ENCODE assay signal across 10 cellular contexts in genomic region chr9:76912631-76913275, GRCh38. TPM values are rescaled to one million over a fixed set of nuclear protein-coding genes. Genes with fewer than 3 reads are reported as not detected.
DNase-seq lines count a peak whose midpoint lies in the region; ATAC-seq and TF ChIP-seq lines count a peak whose summit lies in the region.
"Had no signal": no experiment of that assay in that cellular context is flagged by ENCODE, and none has a peak within 500 bp of the region (broad histone marks: within the 10 kb centered on the region; RNA-seq: fewer than 3 reads in every experiment).

No MANE protein-coding gene starts in this region.

- H3K36me3 Mint-ChIP-seq in immature natural killer cell: no peaks in the 10 kb centered on the region

- CTCF ChIA-PET in SK-N-SH (lab: Yijun Ruan, JAX): no interaction called here

- peak overlapping the region in 1 of 2 experiments; percentile 62; a peak in 2 of 4 replicates for H3K27ac ChIP-seq in SK-N-SH (ENCODE audit: low read depth in 2 of 2, low read length in 1 of 2)
- H3K27ac ChIP-seq: right atrium auricular region had no signal

- H3K27me3 Mint-ChIP-seq in immature natural killer cell (ENCODE audit: low read depth in 3 of 3): peaks cover 6 to 13% (median 12%) of the 10 kb centered on the region in 3 donors

- no peaks in the 10 kb centered on the region for H3K36me3 ChIP-seq in SK-N-SH (replicated peaks in 1 of 2; ENCODE audit: control insufficient read depth in 1 of 2, insufficient read depth in 2 of 2, low read length in 1 of 2)
- H3K36me3 ChIP-seq: right atrium auricular region had no signal

- H3K4me1 Mint-ChIP-seq in immature natural killer cell: no peaks in the 10 kb centered on the region

- H3K9me3 Mint-ChIP-seq in immature natural killer cell: peaks cover 0 to 5% (median 0%) of the 10 kb centered on the region in 6 donors

- 7% methylated on average over 6 of the region's 6 CpGs for WGBS in SK-N-SH (ENCODE audit: low lambda C conversion rate)

- peaks cover 8% of the 10 kb centered on the region for H3K27me3 ChIP-seq in SK-N-SH (ENCODE audit: insufficient read depth)
- H3K27me3 ChIP-seq: right atrium auricular region had no signal

- 0 out of 2 replicates have a peak overlapping the region, but pooled peaks have one; percentile 25 for H3K4me2 ChIP-seq in SK-N-SH

- H3K4me1 ChIP-seq in SK-N-SH (ENCODE audit: control insufficient read depth in 1 of 2, insufficient read depth in 2 of 2, low read depth in 1 of 2, low read length in 1 of 2): no peaks in the 10 kb centered on the region
- H3K4me1 ChIP-seq: right atrium auricular region had no signal

- TF ChIP-seq EP300 in SK-N-SH (IDR thresholded peaks at IDR 0.05; ENCODE audit: borderline replicate concordance in 1 of 2, low read depth in 1 of 2, low read length in 1 of 2): peak in 1 of 2 experiments; percentile 54; a peak in 1 of 4 replicates

- H3K9me2 ChIP-seq in SK-N-SH: no peaks in the 10 kb centered on the region

- no peak overlapping the region for H3K4me3 Mint-ChIP-seq in immature natural killer cell

- H3K79me2 ChIP-seq in SK-N-SH (ENCODE audit: insufficient read depth): no peaks in the 10 kb centered on the region

- DNase-seq in ELR (ENCODE audit: low read depth): peak; percentile 54
- no peak for DNase-seq in SK-N-SH
- peak; percentile 60 for DNase-seq in kidney glomerular epithelial cell (lab: John Stamatoyannopoulos, UW)
- DNase-seq in activated CD4-positive, alpha-beta T cell treated with anti-CD3 and anti-CD28 coated beads for 4 hours: no peak
- DNase-seq in pons (ENCODE audit: low spot score): no peak
- DNase-seq in immature natural killer cell: no peak
- DNase-seq: GF-D8 had no signal

- H3K9ac ChIP-seq in SK-N-SH: no peak overlapping the region

- POLR2A ChIA-PET in SK-N-SH (lab: Yijun Ruan, JAX): no interaction called here

- peak; percentile 68 for ATAC-seq in HG03159 (IDR thresholded peaks at IDR 0.05; ENCODE audit: unreplicated experiment)
- ATAC-seq in GM18519 (IDR thresholded peaks at IDR 0.05; ENCODE audit: low FRiP score, unreplicated experiment): no peak

- TF ChIP-seq RAD21 in SK-N-SH (IDR thresholded peaks at IDR 0.05; ENCODE audit: low read length): no peak

- no peak overlapping the region for H3K27ac Mint-ChIP-seq in immature natural killer cell

- H3K4me3 ChIP-seq in SK-N-SH (ENCODE audit: low read depth in 2 of 2, low read length in 1 of 2): no peak overlapping the region
- H3K4me3 ChIP-seq: right atrium auricular region had no signal

- no peaks in the 10 kb centered on the region for H3K9me3 ChIP-seq in SK-N-SH
- H3K9me3 ChIP-seq: right atrium auricular region had no signal

- H3F3A ChIP-seq in SK-N-SH (replicated peaks; ENCODE audit: insufficient read depth): peaks cover 7% of the 10 kb centered on the region

- TF ChIP-seq CTCF in SK-N-SH (IDR thresholded peaks at IDR 0.05): no peak

- H4K20me1 ChIP-seq in SK-N-SH (ENCODE audit: insufficient read depth): no peaks in the 10 kb centered on the region

- no peak overlapping the region for H2AFZ ChIP-seq in SK-N-SH (ENCODE audit: low read depth)

TF ChIP-seq in SK-N-SH, 30 proteins besides CTCF, POLR2A, EP300 and RAD21:
- TF ChIP-seq TCF12 (IDR thresholded peaks at IDR 0.05) (peak; percentile 70), USF2 (IDR thresholded peaks at IDR 0.05; ENCODE audit: borderline replicate concordance, low read depth, low read length) (no peak), PBX3 (IDR thresholded peaks at IDR 0.05) (peak; percentile 94), YY1 (IDR thresholded peaks at IDR 0.05; ENCODE audit: low read depth) (no peak), SIN3A (IDR thresholded peaks at IDR 0.05; ENCODE audit: borderline replicate concordance, low read depth, low read length) (no peak), MEF2A (IDR thresholded peaks at IDR 0.05; ENCODE audit: borderline replicate concordance, low read depth) (no peak), JUND (IDR thresholded peaks at IDR 0.05) (peak; percentile 70), RFX5 (IDR thresholded peaks at IDR 0.05; ENCODE audit: low read length) (no peak), FOXM1 (IDR thresholded peaks at IDR 0.05; ENCODE audit: low read depth) (no peak), RXRA (IDR thresholded peaks at IDR 0.05; ENCODE audit: borderline replicate concordance, low read depth) (no peak), IRF3 (IDR thresholded peaks at IDR 0.05; ENCODE audit: low read depth, low read length) (no peak), POLR2AphosphoS5 (IDR thresholded peaks at IDR 0.05; ENCODE audit: low read depth, low read length) (no peak), ZBTB33 (IDR thresholded peaks at IDR 0.05; ENCODE audit: borderline replicate concordance, low read depth) (no peak), FOSL2 (IDR thresholded peaks at IDR 0.05; ENCODE audit: borderline replicate concordance, low read depth) (peak; percentile 49; the same call in 1 of the 2 replicates), USF1 (IDR thresholded peaks at IDR 0.05; ENCODE audit: borderline replicate concordance, low read depth) (no peak), MAX (IDR thresholded peaks at IDR 0.05; ENCODE audit: low read depth) (no peak)

RNA-seq across cellular contexts. Expression of gene PRUNE2, which starts 6.8 kb away (rescaled TPM):
- 13.0 and 28.6 TPM in 2 replicates for polyA plus RNA-seq in SK-N-SH (2012; rRNA removed)
- 28.0 and 30.5 TPM in 2 replicates for polyA plus RNA-seq in SK-N-SH (2012; cell fraction: cytosol; rRNA removed)
- polyA plus RNA-seq in SK-N-SH (2012; cell fraction: nucleus; rRNA removed): 10.9 and 24.6 TPM in 2 replicates
- under 1 TPM in 2 of 3 donors, not detected in 1; 0.11 to 0.24 TPM for polyA plus RNA-seq in immature natural killer cell

Comparison
In these comparisons a context has a peak if more than half of its experiments do, and no peak if none do; other contexts are left out.
1. DNase-seq: peak in ELR (single experiment) and kidney glomerular epithelial cell (single experiment); none in SK-N-SH (single experiment), activated CD4-positive, alpha-beta T cell treated with anti-CD3 and anti-CD28 coated beads for 4 hours (0 of 2), pons (single experiment) and immature natural killer cell (0 of 3).
2. RNA of gene PRUNE2, which starts 6.8 kb away (polyA plus RNA-seq): 10.9 to 30.5 TPM in SK-N-SH; 0.11 to 0.24 TPM in immature natural killer cell; every median in the first group is over 4 times any median in the second.